Comparison of ENCODE assay signal across 18 cellular contexts in genomic region chr22:17077255-17077654, GRCh38. TPM values are rescaled to one million over a fixed set of nuclear protein-coding genes. Genes with fewer than 3 reads are reported as not detected.
A peak's percentile ranks its signal among the peaks of the same experiment; 100 is the strongest.
DNase-seq lines count a peak whose midpoint lies in the region; ATAC-seq and TF ChIP-seq lines count a peak whose summit lies in the region.
"Had no signal": no experiment of that assay in that cellular context is flagged by ENCODE, and none has a peak within 500 bp of the region (broad histone marks: within the 10 kb centered on the region; RNA-seq: fewer than 3 reads in every experiment).

No MANE protein-coding gene starts in this region.

- H3K36me3 ChIP-seq in CD8-positive, alpha-beta T cell (ENCODE audit: insufficient read depth, low read length) = no peaks in the 10 kb centered on the region
- H3K36me3 ChIP-seq: esophagus squamous epithelium, lower lobe of right lung, suprapubic skin had no signal

- H3K27ac Mint-ChIP-seq in stimulated activated naive CD8-positive, alpha-beta T cell treated with anti-CD3 and anti-CD28 coated beads, Interleukin-15, amount 100 ng/mL, for 72 hours = no peak overlapping the region
- H3K27ac Mint-ChIP-seq in CD8-positive, alpha-beta T cell = no peak overlapping the region
- H3K27ac Mint-ChIP-seq: nephron progenitor cell had no signal

- H3K27me3 Mint-ChIP-seq in stimulated activated naive CD8-positive, alpha-beta T cell treated with anti-CD3 and anti-CD28 coated beads, Interleukin-15, amount 100 ng/mL, for 72 hours = no peaks in the 10 kb centered on the region
- no peaks in the 10 kb centered on the region for H3K27me3 Mint-ChIP-seq in CD8-positive, alpha-beta T cell (ENCODE audit: low read depth)

- peaks cover 23% of the 10 kb centered on the region for H3K4me1 Mint-ChIP-seq in stimulated activated naive CD8-positive, alpha-beta T cell treated with anti-CD3 and anti-CD28 coated beads, Interleukin-15, amount 100 ng/mL, for 72 hours
- peaks cover 11% of the 10 kb centered on the region for H3K4me1 Mint-ChIP-seq in CD8-positive, alpha-beta T cell (ENCODE audit: low read depth)
- H3K4me1 Mint-ChIP-seq: nephron progenitor cell had no signal

- H3K9me3 ChIP-seq in CD8-positive, alpha-beta T cell (ENCODE audit: low read length) = no peaks in the 10 kb centered on the region
- H3K9me3 ChIP-seq: A549, esophagus squamous epithelium, lower lobe of right lung, suprapubic skin had no signal

- ATAC-seq in stimulated activated naive CD8-positive, alpha-beta T cell treated with anti-CD3 and anti-CD28 coated beads, Interleukin-15, Interleukin-2, amounts not matched to agents 100 U/mL and 50 U/mL, for 24 hours = peak; percentile 31
- no peak for ATAC-seq in stimulated activated naive CD8-positive, alpha-beta T cell treated with anti-CD3 and anti-CD28 coated beads, Interleukin-15, amount 100 ng/mL, for 72 hours
- ATAC-seq in SK-N-SH treated with all-trans-retinoic acid at 6 μM for 48 hours (peak; percentile 31; the same call in 1 of the 3 replicates), HG03097 (IDR thresholded peaks at IDR 0.05; ENCODE audit: low FRiP score, unreplicated experiment) (no peak)
- no peak for ATAC-seq in CD8-positive, alpha-beta T cell
- ATAC-seq: A549, lower lobe of right lung had no signal

- no peak for DNase-seq in stimulated activated naive CD8-positive, alpha-beta T cell treated with anti-CD3 and anti-CD28 coated beads, Interleukin-15, Interleukin-2, amounts not matched to agents 100 U/mL and 50 U/mL, for 24 hours
- DNase-seq in stimulated activated naive CD8-positive, alpha-beta T cell treated with anti-CD3 and anti-CD28 coated beads, Interleukin-15, amount 100 ng/mL, for 72 hours = no peak
- DNase-seq in fibroblast of mammary gland (ENCODE audit: low read depth) (peak; percentile 72), NCI-H446 (lab: John Stamatoyannopoulos, UW) (no peak)
- DNase-seq in CD8-positive, alpha-beta T cell = no peak
- DNase-seq in stimulated activated naive CD4-positive, alpha-beta T cell treated with Interleukin-2 at 50 U/mL for 16 hours (lab: John Stamatoyannopoulos, UW) = no peak
- DNase-seq: activated CD4-positive, CD25-positive, alpha-beta regulatory T cell; cortex of kidney; DMS 273 treated with DMSO at 0.1 percent for 48 hours; esophagus squamous epithelium; lower lobe of right lung; NCI-H2081; nephron progenitor cell; retina had no signal

- TF ChIP-seq CTCF in fibroblast of mammary gland (conservative IDR thresholded peaks at IDR 0.05; ENCODE audit: control insufficient read depth, insufficient read depth, low read depth, low read length) = no peak
- no peak for TF ChIP-seq CTCF in CD8-positive, alpha-beta T cell (IDR thresholded peaks at IDR 0.05)

- H3K27me3 ChIP-seq in CD8-positive, alpha-beta T cell (ENCODE audit: insufficient read depth, low read length) = no peaks in the 10 kb centered on the region
- H3K27me3 ChIP-seq: suprapubic skin had no signal

- intact Hi-C loops in CD8-positive, alpha-beta T cell (cut with DNase I, micrococcal nuclease) = loop anchor here in 1 of 2 experiments (10.0 kb wide), 1 partner anchor 918 kb away; no protein-coding TSS in a partner anchor

- H3K4me3 Mint-ChIP-seq in stimulated activated naive CD8-positive, alpha-beta T cell treated with anti-CD3 and anti-CD28 coated beads, Interleukin-15, amount 100 ng/mL, for 72 hours = no peak overlapping the region
- no peak overlapping the region for H3K4me3 Mint-ChIP-seq in CD8-positive, alpha-beta T cell
- H3K4me3 Mint-ChIP-seq: nephron progenitor cell had no signal

- no peaks in the 10 kb centered on the region for H3K9me3 Mint-ChIP-seq in stimulated activated naive CD8-positive, alpha-beta T cell treated with anti-CD3 and anti-CD28 coated beads, Interleukin-15, amount 100 ng/mL, for 72 hours
- no peaks in the 10 kb centered on the region for H3K9me3 Mint-ChIP-seq in CD8-positive, alpha-beta T cell

- CTCF ChIA-PET in CD8-positive, alpha-beta T cell (lab: Charles Lee) = interaction anchor here (1.0 to 7.3 kb wide), 6 partner anchors 9 to 424 kb away, joined by 3 to 114 read pairs (median 11); no protein-coding TSS in a partner anchor

- H3K4me3 ChIP-seq in fibroblast of mammary gland (ENCODE audit: control insufficient read depth, low read depth, low read length) = no peak overlapping the region
- H3K4me3 ChIP-seq in CD8-positive, alpha-beta T cell (ENCODE audit: low read depth, low read length) = no peak overlapping the region
- H3K4me3 ChIP-seq: A549, esophagus squamous epithelium, lower lobe of right lung, suprapubic skin had no signal

- POLR2A ChIA-PET in CD8-positive, alpha-beta T cell (lab: Charles Lee) = interaction anchor here (1.2 kb wide), 1 partner anchor 95 kb away, joined by 3 read pairs; no protein-coding TSS in a partner anchor

- H3K36me3 Mint-ChIP-seq in CD8-positive, alpha-beta T cell = no peaks in the 10 kb centered on the region

- H3K27ac ChIP-seq in CD8-positive, alpha-beta T cell (ENCODE audit: low read depth, low read length) = no peak overlapping the region
- H3K27ac ChIP-seq: A549, esophagus squamous epithelium, lower lobe of right lung, suprapubic skin had no signal

- peaks cover 8% of the 10 kb centered on the region for H3K4me1 ChIP-seq in CD8-positive, alpha-beta T cell (ENCODE audit: insufficient read depth, low read length)

TF ChIP-seq in SK-N-SH treated with all-trans-retinoic acid at 6 μM for 48 hours, 23 proteins besides CTCF, POLR2A, EP300 and RAD21:
- no peak for TF ChIP-seq PPARA (CRISPR knock-in tag; IDR thresholded peaks at IDR 0.05; ENCODE audit: borderline replicate concordance)
- no peak for TF ChIP-seq TSHZ2 (CRISPR knock-in tag; IDR thresholded peaks at IDR 0.05)
- TF ChIP-seq, protein P1, sequence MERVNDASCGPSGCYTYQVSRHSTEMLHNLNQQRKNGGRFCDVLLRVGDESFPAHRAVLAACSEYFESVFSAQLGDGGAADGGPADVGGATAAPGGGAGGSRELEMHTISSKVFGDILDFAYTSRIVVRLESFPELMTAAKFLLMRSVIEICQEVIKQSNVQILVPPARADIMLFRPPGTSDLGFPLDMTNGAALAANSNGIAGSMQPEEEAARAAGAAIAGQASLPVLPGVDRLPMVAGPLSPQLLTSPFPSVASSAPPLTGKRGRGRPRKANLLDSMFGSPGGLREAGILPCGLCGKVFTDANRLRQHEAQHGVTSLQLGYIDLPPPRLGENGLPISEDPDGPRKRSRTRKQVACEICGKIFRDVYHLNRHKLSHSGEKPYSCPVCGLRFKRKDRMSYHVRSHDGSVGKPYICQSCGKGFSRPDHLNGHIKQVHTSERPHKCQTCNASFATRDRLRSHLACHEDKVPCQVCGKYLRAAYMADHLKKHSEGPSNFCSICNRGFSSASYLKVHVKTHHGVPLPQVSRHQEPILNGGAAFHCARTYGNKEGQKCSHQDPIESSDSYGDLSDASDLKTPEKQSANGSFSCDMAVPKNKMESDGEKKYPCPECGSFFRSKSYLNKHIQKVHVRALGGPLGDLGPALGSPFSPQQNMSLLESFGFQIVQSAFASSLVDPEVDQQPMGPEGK (CRISPR knock-in tag; IDR thresholded peaks at IDR 0.05; ENCODE audit: borderline replicate concordance) = no peak
- TF ChIP-seq GLIS3 (CRISPR knock-in tag; IDR thresholded peaks at IDR 0.05) = no peak
- no peak for TF ChIP-seq ESRRG (CRISPR knock-in tag; IDR thresholded peaks at IDR 0.05)
- TF ChIP-seq TCF4 (CRISPR knock-in tag; IDR thresholded peaks at IDR 0.05; ENCODE audit: borderline replicate concordance) = no peak
- TF ChIP-seq ZFP30 (CRISPR knock-in tag; IDR thresholded peaks at IDR 0.05) = no peak
- no peak for TF ChIP-seq OSR1 (CRISPR knock-in tag; IDR thresholded peaks at IDR 0.05)
- no peak for TF ChIP-seq SNAI2 (CRISPR knock-in tag; IDR thresholded peaks at IDR 0.05)
- TF ChIP-seq, protein P2, sequence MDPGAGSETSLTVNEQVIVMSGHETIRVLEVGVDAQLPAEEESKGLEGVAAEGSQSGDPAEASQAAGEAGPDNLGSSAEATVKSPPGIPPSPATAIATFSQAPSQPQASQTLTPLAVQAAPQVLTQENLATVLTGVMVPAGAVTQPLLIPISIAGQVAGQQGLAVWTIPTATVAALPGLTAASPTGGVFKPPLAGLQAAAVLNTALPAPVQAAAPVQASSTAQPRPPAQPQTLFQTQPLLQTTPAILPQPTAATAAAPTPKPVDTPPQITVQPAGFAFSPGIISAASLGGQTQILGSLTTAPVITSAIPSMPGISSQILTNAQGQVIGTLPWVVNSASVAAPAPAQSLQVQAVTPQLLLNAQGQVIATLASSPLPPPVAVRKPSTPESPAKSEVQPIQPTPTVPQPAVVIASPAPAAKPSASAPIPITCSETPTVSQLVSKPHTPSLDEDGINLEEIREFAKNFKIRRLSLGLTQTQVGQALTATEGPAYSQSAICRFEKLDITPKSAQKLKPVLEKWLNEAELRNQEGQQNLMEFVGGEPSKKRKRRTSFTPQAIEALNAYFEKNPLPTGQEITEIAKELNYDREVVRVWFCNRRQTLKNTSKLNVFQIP (CRISPR knock-in tag; IDR thresholded peaks at IDR 0.05; ENCODE audit: borderline replicate concordance, low read depth) = no peak

RNA-seq across cellular contexts. Expression of gene IL17RA, which starts 7.5 kb away (rescaled TPM):
- 10 to 100 TPM; 20.4 to 24.7 TPM for total RNA-seq in CD8-positive, alpha-beta T cell

RNA-seq across cellular contexts. Expression of gene TMEM121B, which starts 43.9 kb away (rescaled TPM):
- under 1 TPM in 1 of 2 experiments, not detected in 1; 0.11 TPM for total RNA-seq in CD8-positive, alpha-beta T cell

Comparison
In these comparisons a context has a peak if more than half of its experiments do, and no peak if none do; other contexts are left out.
1. ATAC-seq: peak in stimulated activated naive CD8-positive, alpha-beta T cell treated with anti-CD3 and anti-CD28 coated beads, Interleukin-15, Interleukin-2, amounts not matched to agents 100 U/mL and 50 U/mL, for 24 hours (single experiment) and SK-N-SH treated with all-trans-retinoic acid at 6 μM for 48 hours (single experiment); none in stimulated activated naive CD8-positive, alpha-beta T cell treated with anti-CD3 and anti-CD28 coated beads, Interleukin-15, amount 100 ng/mL, for 72 hours (single experiment), CD8-positive, alpha-beta T cell (single experiment) and HG03097 (single experiment).